In genomic region chr6:39933669-39934059, GRCh38 we compare ENCODE assay signal across 8 cellular contexts. TPM values are rescaled to one million over a fixed set of nuclear protein-coding genes. Genes with fewer than 3 reads are reported as not detected.
DNase-seq lines count a peak whose midpoint lies in the region; ATAC-seq lines count a peak whose summit lies in the region.

No MANE protein-coding gene starts in this region.

- H3K36me3 Mint-ChIP-seq in activated T-helper 17 cell treated with anti-CD3 and anti-CD28 coated beads, Interleukin-2, amount 50 U/mL, for 72 hours (ENCODE audit: low read depth): no peaks in the 10 kb centered on the region

- DNase-seq in GM23248 (no peak), right cardiac atrium (no peak), skeletal muscle cell (ENCODE audit: low read depth) (no peak)

- H3K27me3 Mint-ChIP-seq in activated T-helper 17 cell treated with anti-CD3 and anti-CD28 coated beads, Interleukin-2, amount 50 U/mL, for 72 hours: peaks cover 32% of the 10 kb centered on the region

- H3K4me1 ChIP-seq in GM23248 (ENCODE audit: insufficient read depth) (peaks cover 13% of the 10 kb centered on the region; the same call in 1 of the 2 replicates), right cardiac atrium (ENCODE audit: control insufficient read depth, insufficient read depth, low read length) (peaks cover 10% of the 10 kb centered on the region)

- 34 to 40% methylated on average over 5 of the region's 5 CpGs for WGBS in GM23248 (ENCODE audit: low coverage in 1 of 2, low lambda C conversion rate in 2 of 2, missing lambda C conversion rate in 2 of 2), 2 experiments
- WGBS in right cardiac atrium: 27% methylated on average over 5 of the region's 5 CpGs

- in situ Hi-C loops in GM23248 (cut with MboI): no loop called here

- no peaks in the 10 kb centered on the region for H3K36me3 ChIP-seq in GM23248 (ENCODE audit: low read depth)

- no peaks in the 10 kb centered on the region for H3K9me3 ChIP-seq in GM23248 (ENCODE audit: low read depth)
- no peaks in the 10 kb centered on the region for H3K9me3 ChIP-seq in right cardiac atrium (ENCODE audit: control insufficient read depth, low read length)

- no peaks in the 10 kb centered on the region for H3K79me2 ChIP-seq in GM23248 (ENCODE audit: insufficient read depth)

- no peak overlapping the region for H3K27ac Mint-ChIP-seq in activated T-helper 17 cell treated with anti-CD3 and anti-CD28 coated beads, Interleukin-2, amount 50 U/mL, for 72 hours

- H3K27me3 ChIP-seq in GM23248 (replicated peaks; ENCODE audit: insufficient read depth) (no peaks in the 10 kb centered on the region), right cardiac atrium (ENCODE audit: control insufficient read depth, insufficient read depth) (no peaks in the 10 kb centered on the region)

- no peaks in the 10 kb centered on the region for H3K9me2 ChIP-seq in GM23248 (ENCODE audit: insufficient read depth)

- ATAC-seq in activated T-helper 17 cell treated with anti-CD3 and anti-CD28 coated beads, Interleukin-2, amount 50 U/mL, for 72 hours (replicated peaks): peak; percentile 62
- no peak for ATAC-seq in right cardiac atrium
- no peak for ATAC-seq in GM19328 (IDR thresholded peaks at IDR 0.05; ENCODE audit: unreplicated experiment)
- no peak for ATAC-seq in GM18858 (IDR thresholded peaks at IDR 0.05; ENCODE audit: unreplicated experiment)
- ATAC-seq in GM18868 (IDR thresholded peaks at IDR 0.05; ENCODE audit: unreplicated experiment): no peak
- ATAC-seq in HG03025 (IDR thresholded peaks at IDR 0.05; ENCODE audit: low FRiP score, unreplicated experiment): no peak

- peak overlapping the region; percentile 88 for H3K4me2 ChIP-seq in GM23248 (ENCODE audit: unreplicated experiment)

- intact Hi-C loops in right cardiac atrium (cut with DNase I): no loop called here

- peaks cover 7% of the 10 kb centered on the region; the same call in 1 of the 2 replicates for H3F3A ChIP-seq in GM23248 (ENCODE audit: insufficient read depth)

- H3K9me3 Mint-ChIP-seq in activated T-helper 17 cell treated with anti-CD3 and anti-CD28 coated beads, Interleukin-2, amount 50 U/mL, for 72 hours: no peaks in the 10 kb centered on the region

- peak overlapping the region; percentile 71 for H3K4me3 Mint-ChIP-seq in activated T-helper 17 cell treated with anti-CD3 and anti-CD28 coated beads, Interleukin-2, amount 50 U/mL, for 72 hours

- H4K20me1 ChIP-seq in GM23248 (ENCODE audit: insufficient read depth): no peaks in the 10 kb centered on the region

- H3K4me3 ChIP-seq in GM23248 (peak overlapping the region; percentile 90), right cardiac atrium (ENCODE audit: low read length) (peak overlapping the region; percentile 71), skeletal muscle cell (ENCODE audit: low read depth, low read length) (peak overlapping the region; percentile 77)

- H3K9ac ChIP-seq in GM23248: peak overlapping the region; percentile 77

- H2AFZ ChIP-seq in GM23248: peak overlapping the region; percentile 96

- peaks cover 4% of the 10 kb centered on the region for H3K4me1 Mint-ChIP-seq in activated T-helper 17 cell treated with anti-CD3 and anti-CD28 coated beads, Interleukin-2, amount 50 U/mL, for 72 hours

- H3K27ac ChIP-seq in GM23248 (no peak overlapping the region), right cardiac atrium (ENCODE audit: low read length) (peak overlapping the region; percentile 21)

RNA-seq across cellular contexts. Expression of gene MOCS1, which starts 0.6 kb away (rescaled TPM):
- 9.0 and 10.2 TPM in 2 replicates for total RNA-seq in GM23248 (2014; rRNA removed; shearing (Covaris generic))
- polyA plus RNA-seq in GM23248 (2016; fragmentation: Nextera tagmentation; extraction: Ambion mirVana) (7.3 and 8.4 TPM in 2 replicates), right cardiac atrium (22.4 TPM)
- 1 to 10 TPM in 1 of 2 donors, under 1 TPM in 1; 0.65 to 1.1 TPM for total RNA-seq in activated T-helper 17 cell treated with anti-CD3 and anti-CD28 coated beads, Interleukin-2, amount 50 U/mL, for 72 hours
- 10 to 100 TPM; 17.2 to 24.1 (median 21.9) TPM for total RNA-seq in right cardiac atrium
